ENCODE assay signal across 11 cellular contexts in genomic region chr3:134427400-134428111, GRCh38. TPM values are rescaled to one million over a fixed set of nuclear protein-coding genes. Genes with fewer than 3 reads are reported as not detected.
DNase-seq lines count a peak whose midpoint lies in the region; ATAC-seq, FAIRE-seq and TF ChIP-seq lines count a peak whose summit lies in the region.
"Had no signal": no experiment of that assay in that cellular context is flagged by ENCODE, and none has a peak within 500 bp of the region (broad histone marks: within the 10 kb centered on the region; RNA-seq: fewer than 3 reads in every experiment).

No MANE protein-coding gene starts in this region.

- ATAC-seq in GM21576 (IDR thresholded peaks at IDR 0.05; ENCODE audit: unreplicated experiment) (no peak), HG03135 (IDR thresholded peaks at IDR 0.05; ENCODE audit: unreplicated experiment) (no peak)

- no peaks in the 10 kb centered on the region for H3K79me1 ChIP-seq in neuronal stem cell (ENCODE audit: low read depth, low read length)

- no peaks in the 10 kb centered on the region for H3K9me3 ChIP-seq in neuronal stem cell (replicated peaks in 1 of 2; ENCODE audit: control insufficient read depth in 2 of 2, insufficient read depth in 1 of 2, low read depth in 1 of 2, low read length in 2 of 2)
- H3K9me3 ChIP-seq: right lobe of liver had no signal

- peak overlapping the region; percentile 14 for H2BK120ac ChIP-seq in neuronal stem cell (ENCODE audit: low read depth, low read length)

- H3K4me1 ChIP-seq in neuronal stem cell (ENCODE audit: control insufficient read depth in 2 of 2, insufficient read depth in 1 of 2, low read depth in 1 of 2, low read length in 2 of 2): peaks cover 0 to 8% of the 10 kb centered on the region in 2 donors
- H3K4me1 ChIP-seq: right lobe of liver had no signal

- H2AFZ ChIP-seq in neuronal stem cell (ENCODE audit: low read length): no peak overlapping the region

- TF ChIP-seq POLR2A in GM12891 (IDR thresholded peaks at IDR 0.05; ENCODE audit: low read depth, low read length): no peak

- no peak overlapping the region for H3K4me2 ChIP-seq in neuronal stem cell (ENCODE audit: insufficient read depth, low read length, poor library complexity, severe bottlenecking)

- no peak overlapping the region for H2BK12ac ChIP-seq in neuronal stem cell (ENCODE audit: low read length)

- no peak for FAIRE-seq in GM12891 (lab: Jason Lieb, UNC)

- no peak overlapping the region for H3K18ac ChIP-seq in neuronal stem cell (ENCODE audit: low read length)

- no peak overlapping the region for H3K4me3 ChIP-seq in neuronal stem cell (ENCODE audit: low read length in 2 of 2)
- H3K4me3 ChIP-seq: right lobe of liver had no signal

- H3K36me3 ChIP-seq in neuronal stem cell (replicated peaks in 1 of 2; ENCODE audit: control insufficient read depth in 2 of 2, insufficient read depth in 2 of 2, low read length in 2 of 2): no peaks in the 10 kb centered on the region
- H3K36me3 ChIP-seq: right lobe of liver had no signal

- H4K8ac ChIP-seq in neuronal stem cell (ENCODE audit: low read depth, low read length): no peak overlapping the region

- H2AK5ac ChIP-seq in neuronal stem cell (ENCODE audit: low read depth, low read length): peak overlapping the region; percentile 73

- no peak overlapping the region for H3K4ac ChIP-seq in neuronal stem cell (ENCODE audit: low read length)

- peak; percentile 96 for DNase-seq in AG20443 (ENCODE audit: low spot score)
- peak; percentile 90 for DNase-seq in LoVo (ENCODE audit: low spot score)
- DNase-seq in dermis blood vessel endothelial cell: peak; percentile 93
- no peak for DNase-seq in neuronal stem cell (ENCODE audit: low spot score)
- DNase-seq in GM12891 (ENCODE audit: insufficient read length, low spot score): no peak
- DNase-seq in NCI-H1694 treated with DMSO at 0.1 percent for 48 hours (lab: John Stamatoyannopoulos, UW): no peak
- DNase-seq: activated naive CD4-positive, alpha-beta T cell treated with Interleukin-2 at 50 U/mL for 16 hours; DMS79; right lobe of liver had no signal

- no peak overlapping the region for H3K23ac ChIP-seq in neuronal stem cell (ENCODE audit: low read depth, low read length, poor library complexity)

- H3K14ac ChIP-seq in neuronal stem cell (ENCODE audit: low read length): peak overlapping the region; percentile 49

- no peak overlapping the region for H3K27ac ChIP-seq in neuronal stem cell (replicated peaks; ENCODE audit: low read length)
- H3K27ac ChIP-seq: right lobe of liver had no signal

- WGBS in neuronal stem cell (ENCODE audit: extremely low coverage in 2 of 2, insufficient read length in 2 of 2, insufficient replicate concordance in 1 of 2), 2 donors: no CpG with 5 or more reads among the region's 15 CpGs

- peaks cover 0 to 67% (median 0%) of the 10 kb centered on the region in 3 experiments for H3K27me3 ChIP-seq in neuronal stem cell (ENCODE audit: control insufficient read depth in 3 of 3, insufficient read depth in 3 of 3, low read depth in 1 of 3, low read length in 3 of 3)
- H3K27me3 ChIP-seq: right lobe of liver had no signal

- no peak overlapping the region for H4K91ac ChIP-seq in neuronal stem cell (ENCODE audit: low read depth, low read length, poor library complexity)

- H3K9ac ChIP-seq in neuronal stem cell (ENCODE audit: low read depth, low read length, poor library complexity): no peak overlapping the region

- H2BK5ac ChIP-seq in neuronal stem cell (ENCODE audit: low read length): no peak overlapping the region

- peak overlapping the region; percentile 71 for H2BK15ac ChIP-seq in neuronal stem cell (ENCODE audit: low read length)

TF ChIP-seq in GM12891, 5 proteins besides CTCF, POLR2A, EP300 and RAD21:
- TF ChIP-seq POU2F2 (IDR thresholded peaks at IDR 0.05; ENCODE audit: low read depth, low read length) (no peak), PAX5 (IDR thresholded peaks at IDR 0.05; ENCODE audit: insufficient read depth, low read length, severe bottlenecking) (no peak), TAF1 (IDR thresholded peaks at IDR 0.05; ENCODE audit: low read depth, low read length) (no peak), POLR2AphosphoS5 (IDR thresholded peaks at IDR 0.05; ENCODE audit: low read depth, low read length) (no peak), SPI1 (IDR thresholded peaks at IDR 0.05; ENCODE audit: low read depth, low read length) (no peak)

RNA-seq across cellular contexts. Expression of gene AMOTL2, which starts 53.3 kb away (rescaled TPM):
- 104 and 130 TPM in 2 replicates for total RNA-seq in dermis blood vessel endothelial cell
- polyA plus RNA-seq in neuronal stem cell (2013, experiment 1 of 2): 61.7 TPM
- polyA plus RNA-seq in neuronal stem cell (2013, experiment 2 of 2): 60.5 TPM
- polyA plus RNA-seq in GM12891 (2012; ENCODE audit: low read depth, missing spikeins): 0.01 TPM

RNA-seq across cellular contexts. Expression of gene ANAPC13, which starts 58.2 kb away (rescaled TPM):
- total RNA-seq in dermis blood vessel endothelial cell: 80.8 and 87.0 TPM in 2 replicates
- polyA plus RNA-seq in neuronal stem cell (2013, experiment 1 of 2): 68.7 TPM
- polyA plus RNA-seq in neuronal stem cell (2013, experiment 2 of 2): 68.7 TPM
- 38.3 TPM for polyA plus RNA-seq in GM12891 (2012; ENCODE audit: low read depth, missing spikeins)

RNA-seq across cellular contexts. Expression of gene CEP63, which starts 58.3 kb away (rescaled TPM):
- total RNA-seq in dermis blood vessel endothelial cell: 14.0 and 17.5 TPM in 2 replicates
- polyA plus RNA-seq in neuronal stem cell (2013, experiment 1 of 2): 30.4 TPM
- polyA plus RNA-seq in neuronal stem cell (2013, experiment 2 of 2): 28.7 TPM
- polyA plus RNA-seq in GM12891 (2012; ENCODE audit: low read depth, missing spikeins): 18.4 TPM

Comparison
In these comparisons a context has a peak if more than half of its experiments do, and no peak if none do; other contexts are left out.
1. DNase-seq: peak in AG20443 (single experiment), LoVo (single experiment) and dermis blood vessel endothelial cell (single experiment); none in neuronal stem cell (single experiment), GM12891 (single experiment) and NCI-H1694 treated with DMSO at 0.1 percent for 48 hours (single experiment).